ENCODE assay signal across 2 cellular contexts in the genomic region with DNA sequence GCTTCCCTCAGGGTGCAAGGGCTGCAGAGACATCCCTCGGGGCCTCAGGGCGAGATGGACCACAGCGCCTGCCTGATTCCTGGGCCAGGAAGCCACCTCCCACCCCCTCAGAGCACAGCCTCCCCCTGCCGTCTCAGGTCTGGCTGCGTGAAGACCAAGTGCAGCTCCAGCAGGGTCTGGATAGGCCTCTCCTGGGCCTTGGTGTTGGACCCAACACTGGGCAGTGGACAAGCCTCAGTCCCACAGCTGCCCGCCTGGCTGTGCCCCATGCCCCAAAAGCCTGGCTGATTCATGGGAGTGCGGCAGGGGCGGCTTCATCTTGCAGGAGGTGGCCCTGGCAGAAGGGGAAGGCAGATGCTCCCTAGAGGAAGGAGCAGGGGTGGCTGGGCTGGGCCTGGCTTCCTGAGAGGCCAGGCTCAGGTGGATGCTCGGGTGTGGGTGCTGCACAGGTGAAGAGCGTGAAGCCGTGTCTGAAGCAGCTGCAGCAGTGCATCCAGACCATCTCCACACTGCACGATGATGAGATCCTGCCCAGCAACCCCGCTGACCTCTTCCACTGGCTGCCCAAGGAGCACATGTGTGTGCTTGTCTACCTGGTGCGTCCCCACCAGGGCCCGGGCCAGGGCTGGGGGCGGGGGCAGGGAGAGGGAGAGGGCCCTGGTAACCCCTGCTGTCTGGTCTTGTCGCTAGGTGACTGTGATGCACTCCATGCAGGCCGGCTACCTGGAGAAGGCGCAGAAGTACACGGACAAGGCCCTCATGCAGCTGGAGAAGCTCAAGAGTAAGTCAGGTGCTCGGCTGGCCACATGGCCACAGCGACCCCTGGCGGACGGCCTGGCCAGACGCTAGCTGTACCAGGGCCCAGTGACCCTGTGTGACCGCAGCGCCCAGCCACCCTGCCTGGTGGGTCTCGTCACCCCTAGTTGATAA.
A peak's percentile ranks its signal among the peaks of the same experiment; 100 is the strongest.
TF ChIP-seq lines count a peak whose summit lies in the region.

No MANE protein-coding gene starts in this region.

TF ChIP-seq in IMR-90, 13 proteins besides CTCF, POLR2A, EP300 and RAD21 (continued from another document):
- TF ChIP-seq MAFK (IDR thresholded peaks at IDR 0.05; ENCODE audit: low read depth, low read length) (no peak), MXI1 (IDR thresholded peaks at IDR 0.05; ENCODE audit: borderline replicate concordance, low read depth, low read length) (0 out of 2 replicates have a peak, but pooled peaks have one; percentile 14), USF2 (IDR thresholded peaks at IDR 0.05; ENCODE audit: low read depth, low read length) (peak; percentile 61; the same call in 1 of the 2 replicates)

TF ChIP-seq in neural cell, 6 proteins besides CTCF, POLR2A, EP300 and RAD21 (continued from another document):
- TF ChIP-seq MXI1 (conservative IDR thresholded peaks at IDR 0.05; ENCODE audit: poor library complexity, severe bottlenecking) = no peak
- no peak for TF ChIP-seq TAF1 (IDR thresholded peaks at IDR 0.05; ENCODE audit: low read depth)
- TF ChIP-seq POLR2AphosphoS5 (IDR thresholded peaks at IDR 0.05) = peak; percentile 9
- TF ChIP-seq, protein P1, sequence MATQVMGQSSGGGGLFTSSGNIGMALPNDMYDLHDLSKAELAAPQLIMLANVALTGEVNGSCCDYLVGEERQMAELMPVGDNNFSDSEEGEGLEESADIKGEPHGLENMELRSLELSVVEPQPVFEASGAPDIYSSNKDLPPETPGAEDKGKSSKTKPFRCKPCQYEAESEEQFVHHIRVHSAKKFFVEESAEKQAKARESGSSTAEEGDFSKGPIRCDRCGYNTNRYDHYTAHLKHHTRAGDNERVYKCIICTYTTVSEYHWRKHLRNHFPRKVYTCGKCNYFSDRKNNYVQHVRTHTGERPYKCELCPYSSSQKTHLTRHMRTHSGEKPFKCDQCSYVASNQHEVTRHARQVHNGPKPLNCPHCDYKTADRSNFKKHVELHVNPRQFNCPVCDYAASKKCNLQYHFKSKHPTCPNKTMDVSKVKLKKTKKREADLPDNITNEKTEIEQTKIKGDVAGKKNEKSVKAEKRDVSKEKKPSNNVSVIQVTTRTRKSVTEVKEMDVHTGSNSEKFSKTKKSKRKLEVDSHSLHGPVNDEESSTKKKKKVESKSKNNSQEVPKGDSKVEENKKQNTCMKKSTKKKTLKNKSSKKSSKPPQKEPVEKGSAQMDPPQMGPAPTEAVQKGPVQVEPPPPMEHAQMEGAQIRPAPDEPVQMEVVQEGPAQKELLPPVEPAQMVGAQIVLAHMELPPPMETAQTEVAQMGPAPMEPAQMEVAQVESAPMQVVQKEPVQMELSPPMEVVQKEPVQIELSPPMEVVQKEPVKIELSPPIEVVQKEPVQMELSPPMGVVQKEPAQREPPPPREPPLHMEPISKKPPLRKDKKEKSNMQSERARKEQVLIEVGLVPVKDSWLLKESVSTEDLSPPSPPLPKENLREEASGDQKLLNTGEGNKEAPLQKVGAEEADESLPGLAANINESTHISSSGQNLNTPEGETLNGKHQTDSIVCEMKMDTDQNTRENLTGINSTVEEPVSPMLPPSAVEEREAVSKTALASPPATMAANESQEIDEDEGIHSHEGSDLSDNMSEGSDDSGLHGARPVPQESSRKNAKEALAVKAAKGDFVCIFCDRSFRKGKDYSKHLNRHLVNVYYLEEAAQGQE (IDR thresholded peaks at IDR 0.05; ENCODE audit: borderline replicate concordance) = no peak
